Comparison of ENCODE assay signal across 1 cellular context in genomic region chr1:51222136-51222787, GRCh38.
TF ChIP-seq lines count a peak whose summit lies in the region.

No MANE protein-coding gene starts in this region.

TF ChIP-seq in K562, 482 proteins besides CTCF, POLR2A, EP300 and RAD21 (continued from another document):
- TF ChIP-seq AFF1 (IDR thresholded peaks at IDR 0.05; ENCODE audit: low read depth in 1 of 2, partially characterized antibody in 2 of 2) (no peak), HDAC2 (IDR thresholded peaks at IDR 0.05) (peak; percentile 45; the same call in 1 of the 2 replicates), ARID1B (IDR thresholded peaks at IDR 0.05) (peak; percentile 58), TBL1XR1 (IDR thresholded peaks at IDR 0.05; ENCODE audit: low read length in 2 of 2) (0 out of 4 replicates have a peak, but pooled peaks of 1 of the 2 experiments have one; percentile 38), SP2 (IDR thresholded peaks at IDR 0.05; ENCODE audit: extremely low read depth, low read depth, low read length, poor library complexity, severe bottlenecking) (no peak), NCOR1 (IDR thresholded peaks at IDR 0.05) (peak; percentile 45; the same call in 1 of the 2 replicates), ARID3B (CRISPR knock-in tag; IDR thresholded peaks at IDR 0.05; ENCODE audit: borderline replicate concordance) (no peak), TOE1 (IDR thresholded peaks at IDR 0.05; ENCODE audit: borderline replicate concordance) (0 out of 2 replicates have a peak, but pooled peaks have one; percentile 28), TOE1 (CRISPR knock-in tag; IDR thresholded peaks at IDR 0.05; ENCODE audit: borderline replicate concordance, low read depth) (no peak), HDAC3 (IDR thresholded peaks at IDR 0.05; ENCODE audit: borderline replicate concordance, partially characterized antibody) (peak; percentile 31), GATA2 (CRISPR knock-in tag; IDR thresholded peaks at IDR 0.05) (peak; percentile 78), RCOR1 (IDR thresholded peaks at IDR 0.05; ENCODE audit: borderline replicate concordance in 1 of 2, low read depth in 2 of 2, low read length in 2 of 2) (peak in 1 of 2 experiments; percentile 43; a peak in 1 of 4 replicates)
- TF ChIP-seq, protein P1, sequence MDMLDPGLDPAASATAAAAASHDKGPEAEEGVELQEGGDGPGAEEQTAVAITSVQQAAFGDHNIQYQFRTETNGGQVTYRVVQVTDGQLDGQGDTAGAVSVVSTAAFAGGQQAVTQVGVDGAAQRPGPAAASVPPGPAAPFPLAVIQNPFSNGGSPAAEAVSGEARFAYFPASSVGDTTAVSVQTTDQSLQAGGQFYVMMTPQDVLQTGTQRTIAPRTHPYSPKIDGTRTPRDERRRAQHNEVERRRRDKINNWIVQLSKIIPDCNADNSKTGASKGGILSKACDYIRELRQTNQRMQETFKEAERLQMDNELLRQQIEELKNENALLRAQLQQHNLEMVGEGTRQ (CRISPR knock-in tag; IDR thresholded peaks at IDR 0.05), result peak; percentile 50; the same call in 1 of the 2 replicates
